31 cellular contexts compared by ENCODE assay signal in genomic region chr13:63773476-63773875, GRCh38.
"Had no signal": no experiment of that assay in that cellular context is flagged by ENCODE, and none has a peak within 500 bp of the region (broad histone marks: within the 10 kb centered on the region; RNA-seq: fewer than 3 reads in every experiment).

No MANE protein-coding gene starts in this region.

- H3K4me1 ChIP-seq: breast epithelium had no signal

- H3K4me3 Mint-ChIP-seq: activated CD8-positive, alpha-beta T cell treated with anti-CD3 and anti-CD28 coated beads, Interleukin-2, amount 10 ng/mL, durations not matched to agents 7 days and 5 days; activated naive CD8-positive, alpha-beta T cell treated with anti-CD3 and anti-CD28 coated beads, Interleukin-2, amount 10 ng/mL, durations not matched to agents 7 days and 5 days; T-helper 17 cell; WTC11 had no signal

- H3K4me3 ChIP-seq: breast epithelium, MG63 had no signal

- H3K27me3 Mint-ChIP-seq: activated naive CD8-positive, alpha-beta T cell treated with anti-CD3 and anti-CD28 coated beads, Interleukin-2, amount 10 ng/mL, durations not matched to agents 7 days and 5 days; T-helper 17 cell had no signal

- H3K36me3 Mint-ChIP-seq: activated naive CD8-positive, alpha-beta T cell treated with anti-CD3 and anti-CD28 coated beads, Interleukin-2, amount 10 ng/mL, durations not matched to agents 7 days and 5 days; WTC11 had no signal

- DNase-seq: activated CD4-positive, alpha-beta T cell treated with anti-CD3 and anti-CD28 coated beads for 48 hours; activated CD4-positive, alpha-beta T cell treated with anti-CD3 and anti-CD28 coated beads, Interleukin-2, amount 50 U/mL, for 4 hours; activated CD4-positive, CD25-positive, alpha-beta regulatory T cell treated with anti-CD3 and anti-CD28 coated beads, Interleukin-2, amount 50 U/mL, for 72 hours; activated CD8-positive, alpha-beta memory T cell treated with anti-CD3 and anti-CD28 coated beads, Interleukin-2, amount 50 U/mL, for 48 hours; activated CD8-positive, alpha-beta T cell treated with anti-CD3 and anti-CD28 coated beads, Interleukin-2, amount 10 ng/mL, durations not matched to agents 7 days and 5 days; activated naive CD4-positive, alpha-beta T cell treated with anti-CD3 and anti-CD28 coated beads, Interleukin-2, amount 50 U/mL, for 16 hours; activated naive CD8-positive, alpha-beta T cell treated with anti-CD3 and anti-CD28 coated beads, Interleukin-2, amount 10 ng/mL, durations not matched to agents 7 days and 5 days; activated T-cell treated with anti-CD3 and anti-CD28 coated beads, Interleukin-2, amount 50 U/mL, for 1 hour; aorta; caudate nucleus; Kasumi-1; MG63; MV-4-11; NCI-H1092 treated with DMSO at 0.1 percent for 48 hours; NCI-H1417 treated with DMSO at 0.1 percent for 48 hours; NCI-H1694; NCI-H2029; NCI-H2107; NCI-H2171 treated with DMSO at 0.1 percent for 48 hours; NCI-H226; NCI-H526; NCI-H82; NK-92 treated with Interleukin-12 subunit alpha and Interleukin-12 subunit beta, amount 100 ng/mL, for 24 hours; OCI-M1; SHP77; T-helper 17 cell; T-helper 9 cell had no signal

- H3K4me1 Mint-ChIP-seq: activated naive CD8-positive, alpha-beta T cell treated with anti-CD3 and anti-CD28 coated beads, Interleukin-2, amount 10 ng/mL, durations not matched to agents 7 days and 5 days; WTC11 had no signal

- H3K27ac ChIP-seq: breast epithelium, RWPE1 had no signal

- ATAC-seq: activated CD8-positive, alpha-beta T cell treated with anti-CD3 and anti-CD28 coated beads, Interleukin-2, amount 10 ng/mL, durations not matched to agents 7 days and 5 days; Panc1; T-helper 17 cell; WTC11 had no signal

- H3K27ac Mint-ChIP-seq: activated CD8-positive, alpha-beta T cell treated with anti-CD3 and anti-CD28 coated beads, Interleukin-2, amount 10 ng/mL, durations not matched to agents 7 days and 5 days; activated naive CD8-positive, alpha-beta T cell treated with anti-CD3 and anti-CD28 coated beads, Interleukin-2, amount 10 ng/mL, durations not matched to agents 7 days and 5 days; T-helper 17 cell; WTC11 had no signal

- H3K36me3 ChIP-seq: breast epithelium, MG63 had no signal

- H3K9me3 Mint-ChIP-seq: WTC11 had no signal

- H3K27me3 ChIP-seq: breast epithelium, MG63 had no signal

- H3K9me3 ChIP-seq: breast epithelium, MG63 had no signal
